12 cellular contexts compared by ENCODE assay signal in the genomic region with DNA sequence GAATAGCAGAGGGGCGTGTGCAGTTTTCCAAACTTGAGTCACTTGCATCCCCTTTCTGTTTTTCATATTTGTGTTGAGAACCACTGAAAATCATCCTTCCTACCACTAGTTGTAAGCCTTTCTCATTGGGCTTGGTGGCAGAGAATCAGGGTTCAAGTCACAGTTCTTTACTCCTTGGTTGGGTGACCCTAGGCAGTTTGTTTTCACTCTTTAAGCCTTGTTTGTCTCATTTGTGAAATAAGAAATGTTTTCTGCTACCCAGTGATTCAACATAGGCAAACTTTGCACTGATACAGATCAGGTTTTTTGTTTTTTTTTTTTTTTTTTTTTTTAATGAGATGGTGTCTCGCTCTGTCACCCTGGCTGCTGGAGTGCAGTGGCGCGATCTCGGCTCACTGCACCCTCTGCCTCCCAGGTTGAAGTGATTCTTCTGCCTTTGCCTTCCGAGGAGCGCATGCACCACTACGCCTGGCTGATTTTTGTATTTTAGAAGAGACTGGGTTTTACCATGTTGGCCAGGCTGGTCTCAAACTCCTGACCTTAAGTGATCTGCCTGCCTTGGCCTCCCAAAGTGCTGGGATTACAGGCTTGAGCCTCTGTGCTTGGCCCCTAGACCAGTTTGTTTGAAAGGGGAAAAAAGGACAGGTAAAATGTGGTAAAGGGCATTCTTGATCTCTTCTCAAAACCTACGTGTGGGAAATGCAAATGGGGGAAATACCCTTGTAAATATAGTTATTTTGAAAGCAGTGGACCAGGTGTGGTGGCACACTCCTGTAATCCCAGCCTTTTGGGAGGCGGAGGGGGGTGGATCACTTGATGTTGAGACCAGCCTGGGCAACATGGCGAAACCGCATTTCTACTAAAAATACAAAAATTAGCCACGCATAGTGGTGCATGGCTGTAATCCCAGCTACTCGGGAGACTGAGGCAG. TPM values are rescaled to one million over a fixed set of nuclear protein-coding genes. Genes with fewer than 3 reads are reported as not detected.
DNase-seq lines count a peak whose midpoint lies in the region; ATAC-seq, FAIRE-seq and TF ChIP-seq lines count a peak whose summit lies in the region.
"Had no signal": no experiment of that assay in that cellular context is flagged by ENCODE, and none has a peak within 500 bp of the region (broad histone marks: within the 10 kb centered on the region; RNA-seq: fewer than 3 reads in every experiment).

No MANE protein-coding gene starts in this region.

- H3K4me1 ChIP-seq in kidney (ENCODE audit: control insufficient read depth in 1 of 2, insufficient read depth in 1 of 2, low read depth in 1 of 2, low read length in 2 of 2) (peaks cover 3 to 9% of the 10 kb centered on the region in 2 donors), tibial nerve (peaks cover 0 to 68% (median 33%) of the 10 kb centered on the region in 4 donors)

- H3K4me1 Mint-ChIP-seq in activated T-cell treated with anti-CD3 and anti-CD28 coated beads, Interleukin-2, amount 50 U/mL, for 72 hours (ENCODE audit: low read depth): peaks cover 40% of the 10 kb centered on the region
- peaks cover 15% of the 10 kb centered on the region for H3K4me1 Mint-ChIP-seq in activated T-helper 17 cell treated with anti-CD3 and anti-CD28 coated beads, Interleukin-2, amount 50 U/mL, for 72 hours

- H3K27ac Mint-ChIP-seq in activated T-cell treated with anti-CD3 and anti-CD28 coated beads, Interleukin-2, amount 50 U/mL, for 72 hours: no peak overlapping the region
- H3K27ac Mint-ChIP-seq in activated T-helper 17 cell treated with anti-CD3 and anti-CD28 coated beads, Interleukin-2, amount 50 U/mL, for 72 hours: peak overlapping the region; percentile 25
- H3K27ac Mint-ChIP-seq: CD14-positive monocyte had no signal

- WGBS in tibial nerve, 2 donors: 65 to 68% methylated on average over 14 of the region's 14 CpGs

- H3K4me3 ChIP-seq in kidney (ENCODE audit: low read length in 2 of 2) (peak overlapping the region; percentile 32 to 70), tibial nerve (peak overlapping the region; percentile 68 to 89 (median 85))

- ATAC-seq in activated T-cell treated with anti-CD3 and anti-CD28 coated beads, Interleukin-2, amount 50 U/mL, for 72 hours (replicated peaks in 1 of 2): no peak
- ATAC-seq in activated T-helper 17 cell treated with anti-CD3 and anti-CD28 coated beads, Interleukin-2, amount 50 U/mL, for 72 hours (replicated peaks): no peak
- ATAC-seq: sciatic nerve had no signal

- TF ChIP-seq POLR2A in tibial nerve (IDR thresholded peaks at IDR 0.05): no peak

- H3K27me3 ChIP-seq in tibial nerve: no peaks in the 10 kb centered on the region

- intact Hi-C loops in kidney (cut with DNase I): no loop called here

- no peaks in the 10 kb centered on the region for H3K36me3 ChIP-seq in kidney (ENCODE audit: control insufficient read depth in 1 of 2, insufficient read depth in 2 of 2, low read length in 2 of 2)
- no peaks in the 10 kb centered on the region for H3K36me3 ChIP-seq in tibial nerve

- TF ChIP-seq CTCF in kidney (IDR thresholded peaks at IDR 0.05; ENCODE audit: borderline replicate concordance, extremely low read depth, insufficient read depth) (no peak), tibial nerve (IDR thresholded peaks at IDR 0.05) (no peak)

- peak overlapping the region; percentile 73 to 88 for H3K4me3 Mint-ChIP-seq in activated T-cell treated with anti-CD3 and anti-CD28 coated beads, Interleukin-2, amount 50 U/mL, for 72 hours
- peak overlapping the region; percentile 39 for H3K4me3 Mint-ChIP-seq in activated T-helper 17 cell treated with anti-CD3 and anti-CD28 coated beads, Interleukin-2, amount 50 U/mL, for 72 hours

- no peaks in the 10 kb centered on the region for H3K9me3 ChIP-seq in kidney (ENCODE audit: control insufficient read depth in 1 of 2, low read length in 2 of 2)
- H3K9me3 ChIP-seq in tibial nerve: no peaks in the 10 kb centered on the region

- TF ChIP-seq EP300 in tibial nerve (IDR thresholded peaks at IDR 0.05): no peak

- no peaks in the 10 kb centered on the region for H3K9me3 Mint-ChIP-seq in activated T-cell treated with anti-CD3 and anti-CD28 coated beads, Interleukin-2, amount 50 U/mL, for 72 hours
- H3K9me3 Mint-ChIP-seq in activated T-helper 17 cell treated with anti-CD3 and anti-CD28 coated beads, Interleukin-2, amount 50 U/mL, for 72 hours: no peaks in the 10 kb centered on the region
- H3K9me3 Mint-ChIP-seq: CD14-positive monocyte had no signal

- peaks cover 5% of the 10 kb centered on the region for H3K27me3 Mint-ChIP-seq in activated T-cell treated with anti-CD3 and anti-CD28 coated beads, Interleukin-2, amount 50 U/mL, for 72 hours (ENCODE audit: low read depth)
- no peaks in the 10 kb centered on the region for H3K27me3 Mint-ChIP-seq in activated T-helper 17 cell treated with anti-CD3 and anti-CD28 coated beads, Interleukin-2, amount 50 U/mL, for 72 hours

- H3K27ac ChIP-seq in kidney (ENCODE audit: low read depth in 2 of 2, low read length in 2 of 2) (peak overlapping the region; percentile 41 to 60), tibial nerve (peak overlapping the region; percentile 94 to 99 (median 96))
- H3K27ac ChIP-seq: epithelial cell of prostate had no signal

- no peak for FAIRE-seq in kidney (lab: Jason Lieb, UNC)

- H3K36me3 Mint-ChIP-seq in activated T-cell treated with anti-CD3 and anti-CD28 coated beads, Interleukin-2, amount 50 U/mL, for 72 hours (ENCODE audit: insufficient read depth in 2 of 2): peaks cover 5 to 7% of the 10 kb centered on the region in 2 donors
- H3K36me3 Mint-ChIP-seq in activated T-helper 17 cell treated with anti-CD3 and anti-CD28 coated beads, Interleukin-2, amount 50 U/mL, for 72 hours (ENCODE audit: low read depth): no peaks in the 10 kb centered on the region

- peak overlapping the region in 1 of 2 donors; percentile 85 for H3K9ac ChIP-seq in kidney (ENCODE audit: low read length in 2 of 2)

- no peak for DNase-seq in activated T-cell treated with anti-CD3 and anti-CD28 coated beads, Interleukin-2, amount 50 U/mL, for 72 hours
- DNase-seq in activated T-cell treated with anti-CD3 and anti-CD28 coated beads for 4 hours: no peak
- DNase-seq in kidney: no peak
- DNase-seq in tibial nerve (ENCODE audit: low spot score in 2 of 2): no peak
- DNase-seq in DMS153 treated with DMSO at 0.1 percent for 48 hours (lab: John Stamatoyannopoulos, UW; ENCODE audit: unreplicated experiment): no peak
- no peak for DNase-seq in medulla oblongata (ENCODE audit: extremely low spot score)
- DNase-seq in pons (ENCODE audit: low spot score): no peak
- DNase-seq: NCI-H526 treated with DMSO at 0.1 percent for 48 hours had no signal

RNA-seq across cellular contexts. Expression of gene CLIC4, which starts 3.2 kb away (rescaled TPM):
- total RNA-seq in activated T-cell treated with anti-CD3 and anti-CD28 coated beads, Interleukin-2, amount 50 U/mL, for 72 hours: 10 to 100 TPM; 59.7 to 68.2 TPM
- 10 to 100 TPM in 1 of 2 donors, 1 to 10 TPM in 1; 8.9 to 13.8 TPM for total RNA-seq in activated T-helper 17 cell treated with anti-CD3 and anti-CD28 coated beads, Interleukin-2, amount 50 U/mL, for 72 hours
- total RNA-seq in kidney (315 TPM), tibial nerve (100 to 1,000 TPM; 399 to 688 (median 564) TPM)
- 72.7 TPM for polyA plus RNA-seq in kidney (ENCODE audit: insufficient read depth, low read depth, low replicate concordance)

Comparison
In these comparisons a context has a peak if more than half of its experiments do, and no peak if none do; other contexts are left out.
1. RNA of gene CLIC4, which starts 3.2 kb away (total RNA-seq): 399 to 688 TPM in tibial nerve, 315 TPM in kidney (single experiment) and 59.7 to 68.2 TPM in activated T-cell treated with anti-CD3 and anti-CD28 coated beads, Interleukin-2, amount 50 U/mL, for 72 hours; 8.9 to 13.8 TPM in activated T-helper 17 cell treated with anti-CD3 and anti-CD28 coated beads, Interleukin-2, amount 50 U/mL, for 72 hours; every median in the first group is over 4 times any median in the second.